Comparison of ENCODE assay signal across 9 cellular contexts in the genomic region with DNA sequence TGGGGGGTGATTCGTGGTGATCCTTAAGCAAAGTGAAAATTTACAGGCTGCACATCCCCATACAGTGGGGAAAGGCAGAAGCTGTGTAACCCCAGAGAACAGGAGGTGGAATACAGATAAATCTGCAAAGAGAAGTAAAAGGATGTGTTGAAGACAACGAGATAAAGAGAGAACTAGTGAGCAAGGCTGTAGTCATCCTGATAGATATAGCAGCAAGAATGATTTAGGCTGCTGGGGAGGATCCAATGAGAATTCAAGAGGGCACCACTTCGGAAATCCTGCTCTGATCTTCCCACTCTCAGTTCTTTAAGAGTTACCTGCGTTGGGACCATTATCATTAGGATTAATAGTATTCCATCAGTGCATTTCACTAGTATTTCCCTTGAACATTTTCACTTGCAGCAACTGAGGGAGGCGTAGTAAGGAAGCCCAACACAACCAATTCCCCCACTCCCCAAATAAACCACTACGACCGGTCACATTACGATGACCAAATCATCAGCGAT. TPM values are rescaled to one million over a fixed set of nuclear protein-coding genes. Genes with fewer than 3 reads are reported as not detected.
DNase-seq lines count a peak whose midpoint lies in the region; ATAC-seq and TF ChIP-seq lines count a peak whose summit lies in the region.
"Had no signal": no experiment of that assay in that cellular context is flagged by ENCODE, and none has a peak within 500 bp of the region (broad histone marks: within the 10 kb centered on the region; RNA-seq: fewer than 3 reads in every experiment).

BRINP3 (minus strand) TSS at position 178 of the 506 bp plus-strand sequence.

- no peak within 1 kb of the TSS for H3K27ac Mint-ChIP-seq in effector memory CD8-positive, alpha-beta T cell
- H3K27ac Mint-ChIP-seq in neural crest cell (ENCODE audit: unreplicated experiment) = peak within 1 kb of the TSS; percentile 10

- DNase-seq in MM.1S (no peak), neural crest cell (ENCODE audit: low read depth, low spot score) (no peak), dermis blood vessel endothelial cell (no peak)
- DNase-seq in effector memory CD8-positive, alpha-beta T cell = no peak
- no peak for DNase-seq in NK-92 treated with Interleukin-12 subunit alpha and Interleukin-12 subunit beta, amount 100 ng/mL, for 24 hours (lab: John Stamatoyannopoulos, UW)
- DNase-seq: SW 1271 had no signal

- 0 out of 2 replicates have a peak within 1 kb of the TSS, but pooled peaks have one; percentile 38 for H3K9ac ChIP-seq in BLaER1
- H3K9ac ChIP-seq in MM.1S (ENCODE audit: low read length) = no peak within 1 kb of the TSS

- H3K4me1 ChIP-seq in BLaER1 (peaks cover 17% of the 10 kb centered on the region), MM.1S (ENCODE audit: low read length) (no peaks in the 10 kb centered on the region)

- TF ChIP-seq CTCF in MM.1S (IDR thresholded peaks at IDR 0.05; ENCODE audit: low read length) = no peak
- TF ChIP-seq CTCF in neural crest cell (conservative IDR thresholded peaks at IDR 0.05) = no peak

- H3K4me3 ChIP-seq in BLaER1 (peak within 1 kb of the TSS; percentile 62), MM.1S (ENCODE audit: low read length) (peak within 1 kb of the TSS; percentile 54)

- H3K4me2 ChIP-seq in BLaER1 (peak within 1 kb of the TSS; percentile 84), MM.1S (ENCODE audit: low read depth, low read length) (peak within 1 kb of the TSS; percentile 48)

- H4K20me1 ChIP-seq in BLaER1 (no peaks in the 10 kb centered on the region), MM.1S (ENCODE audit: insufficient read depth, low read length) (no peaks in the 10 kb centered on the region)

- H3K27ac ChIP-seq in BLaER1 (no peak within 1 kb of the TSS), MM.1S (ENCODE audit: low read length) (no peak within 1 kb of the TSS)

- no peaks in the 10 kb centered on the region for H3K4me1 Mint-ChIP-seq in effector memory CD8-positive, alpha-beta T cell (ENCODE audit: low read depth in 2 of 2)
- H3K4me1 Mint-ChIP-seq in neural crest cell = peaks cover 48% of the 10 kb centered on the region

- 0 out of 2 replicates have a peak, but pooled peaks cover 3% of the 10 kb centered on the region for H3K27me3 ChIP-seq in BLaER1
- H3K27me3 ChIP-seq in MM.1S (replicated peaks; ENCODE audit: insufficient read depth, low read length) = no peaks in the 10 kb centered on the region

- H3K9me3 ChIP-seq in BLaER1 = no peaks in the 10 kb centered on the region
- no peaks in the 10 kb centered on the region for H3K9me3 ChIP-seq in MM.1S (replicated peaks; ENCODE audit: insufficient read depth, low read length)

- H3K36me3 Mint-ChIP-seq in effector memory CD8-positive, alpha-beta T cell (ENCODE audit: insufficient read depth) = no peaks in the 10 kb centered on the region
- H3K36me3 Mint-ChIP-seq in neural crest cell (ENCODE audit: low read depth) = no peaks in the 10 kb centered on the region

- H3K27me3 Mint-ChIP-seq in effector memory CD8-positive, alpha-beta T cell = no peaks in the 10 kb centered on the region
- peaks cover 77% of the 10 kb centered on the region for H3K27me3 Mint-ChIP-seq in neural crest cell (ENCODE audit: low read depth)

- peaks cover 0 to 3% of the 10 kb centered on the region in 2 donors for H3K9me3 Mint-ChIP-seq in effector memory CD8-positive, alpha-beta T cell
- no peaks in the 10 kb centered on the region for H3K9me3 Mint-ChIP-seq in neural crest cell

- H3K36me3 ChIP-seq in BLaER1 (no peaks in the 10 kb centered on the region), MM.1S (replicated peaks; ENCODE audit: insufficient read depth, low read length) (no peaks in the 10 kb centered on the region)

- no peak for ATAC-seq in effector memory CD8-positive, alpha-beta T cell (replicated peaks)
- ATAC-seq in HG03045 (IDR thresholded peaks at IDR 0.05; ENCODE audit: unreplicated experiment) (no peak), GM18868 (IDR thresholded peaks at IDR 0.05; ENCODE audit: unreplicated experiment) (no peak)

- H3F3A ChIP-seq in MM.1S (ENCODE audit: insufficient read depth, low read length) = no peaks in the 10 kb centered on the region

- H2AFZ ChIP-seq in MM.1S (ENCODE audit: low read length) = peak within 1 kb of the TSS; percentile 25

- no peaks in the 10 kb centered on the region for H3K79me2 ChIP-seq in MM.1S (ENCODE audit: low read length)

- H3K4me3 Mint-ChIP-seq in effector memory CD8-positive, alpha-beta T cell = peak within 1 kb of the TSS; percentile 7 to 21
- peak within 1 kb of the TSS; percentile 97 for H3K4me3 Mint-ChIP-seq in neural crest cell

- H3K9me2 ChIP-seq in MM.1S (replicated peaks; ENCODE audit: insufficient read depth, low read length) = no peaks in the 10 kb centered on the region

RNA-seq across cellular contexts. Expression of gene BRINP3, which starts in this region (rescaled TPM):
- total RNA-seq in neural crest cell (0.45 and 0.77 TPM in 2 replicates), dermis blood vessel endothelial cell (not detected in 2 replicates)
